Comparison of ENCODE assay signal across 1 cellular context in the genomic region with DNA sequence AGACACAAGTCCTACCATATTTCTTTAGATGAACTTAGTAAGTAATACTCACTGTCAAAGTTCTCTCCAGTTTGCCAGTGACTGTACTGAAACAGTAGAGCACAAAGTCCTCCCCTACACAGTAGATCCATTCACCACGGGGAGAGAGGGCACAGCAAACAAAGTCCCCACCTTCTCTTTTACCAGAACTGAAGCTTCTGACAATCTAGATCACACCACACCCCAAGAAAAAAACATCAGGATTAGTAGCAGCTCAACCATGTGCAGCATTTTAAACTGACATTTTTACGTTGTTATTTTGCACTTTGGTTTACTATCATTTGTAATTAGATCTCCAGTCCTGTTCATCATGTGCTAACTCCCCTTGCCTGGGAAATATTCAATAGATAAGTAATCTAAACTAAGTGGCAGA.
TF ChIP-seq lines count a peak whose summit lies in the region.

No MANE protein-coding gene starts in this region.

TF ChIP-seq in HepG2, 621 proteins besides CTCF, POLR2A, EP300 and RAD21 (continues in another document):
- TF ChIP-seq, protein P1, sequence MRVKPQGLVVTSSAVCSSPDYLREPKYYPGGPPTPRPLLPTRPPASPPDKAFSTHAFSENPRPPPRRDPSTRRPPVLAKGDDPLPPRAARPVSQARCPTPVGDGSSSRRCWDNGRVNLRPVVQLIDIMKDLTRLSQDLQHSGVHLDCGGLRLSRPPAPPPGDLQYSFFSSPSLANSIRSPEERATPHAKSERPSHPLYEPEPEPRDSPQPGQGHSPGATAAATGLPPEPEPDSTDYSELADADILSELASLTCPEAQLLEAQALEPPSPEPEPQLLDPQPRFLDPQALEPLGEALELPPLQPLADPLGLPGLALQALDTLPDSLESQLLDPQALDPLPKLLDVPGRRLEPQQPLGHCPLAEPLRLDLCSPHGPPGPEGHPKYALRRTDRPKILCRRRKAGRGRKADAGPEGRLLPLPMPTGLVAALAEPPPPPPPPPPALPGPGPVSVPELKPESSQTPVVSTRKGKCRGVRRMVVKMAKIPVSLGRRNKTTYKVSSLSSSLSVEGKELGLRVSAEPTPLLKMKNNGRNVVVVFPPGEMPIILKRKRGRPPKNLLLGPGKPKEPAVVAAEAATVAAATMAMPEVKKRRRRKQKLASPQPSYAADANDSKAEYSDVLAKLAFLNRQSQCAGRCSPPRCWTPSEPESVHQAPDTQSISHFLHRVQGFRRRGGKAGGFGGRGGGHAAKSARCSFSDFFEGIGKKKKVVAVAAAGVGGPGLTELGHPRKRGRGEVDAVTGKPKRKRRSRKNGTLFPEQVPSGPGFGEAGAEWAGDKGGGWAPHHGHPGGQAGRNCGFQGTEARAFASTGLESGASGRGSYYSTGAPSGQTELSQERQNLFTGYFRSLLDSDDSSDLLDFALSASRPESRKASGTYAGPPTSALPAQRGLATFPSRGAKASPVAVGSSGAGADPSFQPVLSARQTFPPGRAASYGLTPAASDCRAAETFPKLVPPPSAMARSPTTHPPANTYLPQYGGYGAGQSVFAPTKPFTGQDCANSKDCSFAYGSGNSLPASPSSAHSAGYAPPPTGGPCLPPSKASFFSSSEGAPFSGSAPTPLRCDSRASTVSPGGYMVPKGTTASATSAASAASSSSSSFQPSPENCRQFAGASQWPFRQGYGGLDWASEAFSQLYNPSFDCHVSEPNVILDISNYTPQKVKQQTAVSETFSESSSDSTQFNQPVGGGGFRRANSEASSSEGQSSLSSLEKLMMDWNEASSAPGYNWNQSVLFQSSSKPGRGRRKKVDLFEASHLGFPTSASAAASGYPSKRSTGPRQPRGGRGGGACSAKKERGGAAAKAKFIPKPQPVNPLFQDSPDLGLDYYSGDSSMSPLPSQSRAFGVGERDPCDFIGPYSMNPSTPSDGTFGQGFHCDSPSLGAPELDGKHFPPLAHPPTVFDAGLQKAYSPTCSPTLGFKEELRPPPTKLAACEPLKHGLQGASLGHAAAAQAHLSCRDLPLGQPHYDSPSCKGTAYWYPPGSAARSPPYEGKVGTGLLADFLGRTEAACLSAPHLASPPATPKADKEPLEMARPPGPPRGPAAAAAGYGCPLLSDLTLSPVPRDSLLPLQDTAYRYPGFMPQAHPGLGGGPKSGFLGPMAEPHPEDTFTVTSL (CRISPR knock-in tag; IDR thresholded peaks at IDR 0.05; ENCODE audit: borderline replicate concordance), result peak; percentile 81; the same call in 1 of the 2 replicates
- TF ChIP-seq DPF2 (CRISPR knock-in tag; IDR thresholded peaks at IDR 0.05; ENCODE audit: borderline replicate concordance, low read depth) (peak; percentile 65), TBL1XR1 (IDR thresholded peaks at IDR 0.05; ENCODE audit: borderline replicate concordance, low read length, partially characterized antibody) (no peak), ZNF747 (CRISPR knock-in tag; IDR thresholded peaks at IDR 0.05; ENCODE audit: borderline replicate concordance) (no peak), CEBPB (IDR thresholded peaks at IDR 0.05; ENCODE audit: borderline replicate concordance, low read depth, low read length) (no peak), HOXA3 (CRISPR knock-in tag; IDR thresholded peaks at IDR 0.05) (peak; percentile 39; the same call in 1 of the 2 replicates), BORCS8-MEF2B (CRISPR knock-in tag; IDR thresholded peaks at IDR 0.05) (no peak), GATA4 (IDR thresholded peaks at IDR 0.05; ENCODE audit: borderline replicate concordance, low read depth) (no peak), DMAP1 (CRISPR knock-in tag; IDR thresholded peaks at IDR 0.05) (0 out of 2 replicates have a peak, but pooled peaks have one; percentile 28), MXI1 (IDR thresholded peaks at IDR 0.05; ENCODE audit: borderline replicate concordance, low read depth, low read length) (peak; percentile 63; the same call in 1 of the 3 replicates), SPEN (CRISPR knock-in tag; IDR thresholded peaks at IDR 0.05; ENCODE audit: low read depth) (no peak), TRIM24 (CRISPR knock-in tag; IDR thresholded peaks at IDR 0.05) (no peak), ZFP62 (CRISPR knock-in tag; IDR thresholded peaks at IDR 0.05) (no peak), ZNF317 (CRISPR knock-in tag; IDR thresholded peaks at IDR 0.05) (0 out of 2 replicates have a peak, but pooled peaks have one; percentile 42), ZNF619 (CRISPR knock-in tag; IDR thresholded peaks at IDR 0.05) (no peak), ATRX (CRISPR knock-in tag; IDR thresholded peaks at IDR 0.05; ENCODE audit: borderline replicate concordance) (no peak), U2AF2 (IDR thresholded peaks at IDR 0.05; ENCODE audit: low read depth, low read length) (no peak)
- TF ChIP-seq, protein P2, sequence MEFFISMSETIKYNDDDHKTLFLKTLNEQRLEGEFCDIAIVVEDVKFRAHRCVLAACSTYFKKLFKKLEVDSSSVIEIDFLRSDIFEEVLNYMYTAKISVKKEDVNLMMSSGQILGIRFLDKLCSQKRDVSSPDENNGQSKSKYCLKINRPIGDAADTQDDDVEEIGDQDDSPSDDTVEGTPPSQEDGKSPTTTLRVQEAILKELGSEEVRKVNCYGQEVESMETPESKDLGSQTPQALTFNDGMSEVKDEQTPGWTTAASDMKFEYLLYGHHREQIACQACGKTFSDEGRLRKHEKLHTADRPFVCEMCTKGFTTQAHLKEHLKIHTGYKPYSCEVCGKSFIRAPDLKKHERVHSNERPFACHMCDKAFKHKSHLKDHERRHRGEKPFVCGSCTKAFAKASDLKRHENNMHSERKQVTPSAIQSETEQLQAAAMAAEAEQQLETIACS (CRISPR knock-in tag; IDR thresholded peaks at IDR 0.05), result no peak
- TF ChIP-seq, protein P3, sequence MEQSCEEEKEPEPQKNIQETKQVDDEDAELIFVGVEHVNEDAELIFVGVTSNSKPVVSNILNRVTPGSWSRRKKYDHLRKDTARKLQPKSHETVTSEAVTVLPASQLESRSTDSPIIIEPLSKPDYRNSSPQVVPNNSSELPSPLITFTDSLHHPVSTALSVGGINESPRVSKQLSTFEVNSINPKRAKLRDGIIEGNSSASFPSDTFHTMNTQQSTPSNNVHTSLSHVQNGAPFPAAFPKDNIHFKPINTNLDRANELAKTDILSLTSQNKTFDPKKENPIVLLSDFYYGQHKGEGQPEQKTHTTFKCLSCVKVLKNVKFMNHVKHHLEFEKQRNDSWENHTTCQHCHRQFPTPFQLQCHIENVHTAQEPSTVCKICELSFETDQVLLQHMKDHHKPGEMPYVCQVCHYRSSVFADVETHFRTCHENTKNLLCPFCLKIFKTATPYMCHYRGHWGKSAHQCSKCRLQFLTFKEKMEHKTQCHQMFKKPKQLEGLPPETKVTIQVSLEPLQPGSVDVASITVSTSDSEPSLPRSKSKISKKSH (CRISPR knock-in tag; IDR thresholded peaks at IDR 0.05; ENCODE audit: borderline replicate concordance), result no peak
- TF ChIP-seq, protein P4, sequence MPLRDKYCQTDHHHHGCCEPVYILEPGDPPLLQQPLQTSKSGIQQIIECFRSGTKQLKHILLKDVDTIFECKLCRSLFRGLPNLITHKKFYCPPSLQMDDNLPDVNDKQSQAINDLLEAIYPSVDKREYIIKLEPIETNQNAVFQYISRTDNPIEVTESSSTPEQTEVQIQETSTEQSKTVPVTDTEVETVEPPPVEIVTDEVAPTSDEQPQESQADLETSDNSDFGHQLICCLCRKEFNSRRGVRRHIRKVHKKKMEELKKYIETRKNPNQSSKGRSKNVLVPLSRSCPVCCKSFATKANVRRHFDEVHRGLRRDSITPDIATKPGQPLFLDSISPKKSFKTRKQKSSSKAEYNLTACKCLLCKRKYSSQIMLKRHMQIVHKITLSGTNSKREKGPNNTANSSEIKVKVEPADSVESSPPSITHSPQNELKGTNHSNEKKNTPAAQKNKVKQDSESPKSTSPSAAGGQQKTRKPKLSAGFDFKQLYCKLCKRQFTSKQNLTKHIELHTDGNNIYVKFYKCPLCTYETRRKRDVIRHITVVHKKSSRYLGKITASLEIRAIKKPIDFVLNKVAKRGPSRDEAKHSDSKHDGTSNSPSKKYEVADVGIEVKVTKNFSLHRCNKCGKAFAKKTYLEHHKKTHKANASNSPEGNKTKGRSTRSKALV (CRISPR knock-in tag; IDR thresholded peaks at IDR 0.05), result no peak
- TF ChIP-seq, protein P5, sequence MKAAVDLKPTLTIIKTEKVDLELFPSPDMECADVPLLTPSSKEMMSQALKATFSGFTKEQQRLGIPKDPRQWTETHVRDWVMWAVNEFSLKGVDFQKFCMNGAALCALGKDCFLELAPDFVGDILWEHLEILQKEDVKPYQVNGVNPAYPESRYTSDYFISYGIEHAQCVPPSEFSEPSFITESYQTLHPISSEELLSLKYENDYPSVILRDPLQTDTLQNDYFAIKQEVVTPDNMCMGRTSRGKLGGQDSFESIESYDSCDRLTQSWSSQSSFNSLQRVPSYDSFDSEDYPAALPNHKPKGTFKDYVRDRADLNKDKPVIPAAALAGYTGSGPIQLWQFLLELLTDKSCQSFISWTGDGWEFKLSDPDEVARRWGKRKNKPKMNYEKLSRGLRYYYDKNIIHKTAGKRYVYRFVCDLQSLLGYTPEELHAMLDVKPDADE (CRISPR knock-in tag; IDR thresholded peaks at IDR 0.05), result no peak
- TF ChIP-seq, protein P6, sequence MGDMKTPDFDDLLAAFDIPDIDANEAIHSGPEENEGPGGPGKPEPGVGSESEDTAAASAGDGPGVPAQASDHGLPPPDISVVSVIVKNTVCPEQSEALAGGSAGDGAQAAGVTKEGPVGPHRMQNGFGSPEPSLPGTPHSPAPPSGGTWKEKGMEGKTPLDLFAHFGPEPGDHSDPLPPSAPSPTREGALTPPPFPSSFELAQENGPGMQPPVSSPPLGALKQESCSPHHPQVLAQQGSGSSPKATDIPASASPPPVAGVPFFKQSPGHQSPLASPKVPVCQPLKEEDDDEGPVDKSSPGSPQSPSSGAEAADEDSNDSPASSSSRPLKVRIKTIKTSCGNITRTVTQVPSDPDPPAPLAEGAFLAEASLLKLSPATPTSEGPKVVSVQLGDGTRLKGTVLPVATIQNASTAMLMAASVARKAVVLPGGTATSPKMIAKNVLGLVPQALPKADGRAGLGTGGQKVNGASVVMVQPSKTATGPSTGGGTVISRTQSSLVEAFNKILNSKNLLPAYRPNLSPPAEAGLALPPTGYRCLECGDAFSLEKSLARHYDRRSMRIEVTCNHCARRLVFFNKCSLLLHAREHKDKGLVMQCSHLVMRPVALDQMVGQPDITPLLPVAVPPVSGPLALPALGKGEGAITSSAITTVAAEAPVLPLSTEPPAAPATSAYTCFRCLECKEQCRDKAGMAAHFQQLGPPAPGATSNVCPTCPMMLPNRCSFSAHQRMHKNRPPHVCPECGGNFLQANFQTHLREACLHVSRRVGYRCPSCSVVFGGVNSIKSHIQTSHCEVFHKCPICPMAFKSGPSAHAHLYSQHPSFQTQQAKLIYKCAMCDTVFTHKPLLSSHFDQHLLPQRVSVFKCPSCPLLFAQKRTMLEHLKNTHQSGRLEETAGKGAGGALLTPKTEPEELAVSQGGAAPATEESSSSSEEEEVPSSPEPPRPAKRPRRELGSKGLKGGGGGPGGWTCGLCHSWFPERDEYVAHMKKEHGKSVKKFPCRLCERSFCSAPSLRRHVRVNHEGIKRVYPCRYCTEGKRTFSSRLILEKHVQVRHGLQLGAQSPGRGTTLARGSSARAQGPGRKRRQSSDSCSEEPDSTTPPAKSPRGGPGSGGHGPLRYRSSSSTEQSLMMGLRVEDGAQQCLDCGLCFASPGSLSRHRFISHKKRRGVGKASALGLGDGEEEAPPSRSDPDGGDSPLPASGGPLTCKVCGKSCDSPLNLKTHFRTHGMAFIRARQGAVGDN (CRISPR knock-in tag; IDR thresholded peaks at IDR 0.05), result no peak
- TF ChIP-seq, protein P7, sequence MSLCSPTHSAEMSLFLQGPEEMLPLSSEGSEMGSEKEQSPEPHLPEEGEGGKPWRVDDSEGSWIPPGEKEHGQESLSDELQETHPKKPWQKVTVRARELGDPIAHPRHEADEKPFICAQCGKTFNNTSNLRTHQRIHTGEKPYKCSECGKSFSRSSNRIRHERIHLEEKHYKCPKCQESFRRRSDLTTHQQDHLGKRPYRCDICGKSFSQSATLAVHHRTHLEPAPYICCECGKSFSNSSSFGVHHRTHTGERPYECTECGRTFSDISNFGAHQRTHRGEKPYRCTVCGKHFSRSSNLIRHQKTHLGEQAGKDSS (CRISPR knock-in tag; IDR thresholded peaks at IDR 0.05; ENCODE audit: borderline replicate concordance, low read depth), result no peak
- TF ChIP-seq, protein P8, sequence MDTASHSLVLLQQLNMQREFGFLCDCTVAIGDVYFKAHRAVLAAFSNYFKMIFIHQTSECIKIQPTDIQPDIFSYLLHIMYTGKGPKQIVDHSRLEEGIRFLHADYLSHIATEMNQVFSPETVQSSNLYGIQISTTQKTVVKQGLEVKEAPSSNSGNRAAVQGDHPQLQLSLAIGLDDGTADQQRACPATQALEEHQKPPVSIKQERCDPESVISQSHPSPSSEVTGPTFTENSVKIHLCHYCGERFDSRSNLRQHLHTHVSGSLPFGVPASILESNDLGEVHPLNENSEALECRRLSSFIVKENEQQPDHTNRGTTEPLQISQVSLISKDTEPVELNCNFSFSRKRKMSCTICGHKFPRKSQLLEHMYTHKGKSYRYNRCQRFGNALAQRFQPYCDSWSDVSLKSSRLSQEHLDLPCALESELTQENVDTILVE (CRISPR knock-in tag; IDR thresholded peaks at IDR 0.05), result no peak
- TF ChIP-seq, protein P9, sequence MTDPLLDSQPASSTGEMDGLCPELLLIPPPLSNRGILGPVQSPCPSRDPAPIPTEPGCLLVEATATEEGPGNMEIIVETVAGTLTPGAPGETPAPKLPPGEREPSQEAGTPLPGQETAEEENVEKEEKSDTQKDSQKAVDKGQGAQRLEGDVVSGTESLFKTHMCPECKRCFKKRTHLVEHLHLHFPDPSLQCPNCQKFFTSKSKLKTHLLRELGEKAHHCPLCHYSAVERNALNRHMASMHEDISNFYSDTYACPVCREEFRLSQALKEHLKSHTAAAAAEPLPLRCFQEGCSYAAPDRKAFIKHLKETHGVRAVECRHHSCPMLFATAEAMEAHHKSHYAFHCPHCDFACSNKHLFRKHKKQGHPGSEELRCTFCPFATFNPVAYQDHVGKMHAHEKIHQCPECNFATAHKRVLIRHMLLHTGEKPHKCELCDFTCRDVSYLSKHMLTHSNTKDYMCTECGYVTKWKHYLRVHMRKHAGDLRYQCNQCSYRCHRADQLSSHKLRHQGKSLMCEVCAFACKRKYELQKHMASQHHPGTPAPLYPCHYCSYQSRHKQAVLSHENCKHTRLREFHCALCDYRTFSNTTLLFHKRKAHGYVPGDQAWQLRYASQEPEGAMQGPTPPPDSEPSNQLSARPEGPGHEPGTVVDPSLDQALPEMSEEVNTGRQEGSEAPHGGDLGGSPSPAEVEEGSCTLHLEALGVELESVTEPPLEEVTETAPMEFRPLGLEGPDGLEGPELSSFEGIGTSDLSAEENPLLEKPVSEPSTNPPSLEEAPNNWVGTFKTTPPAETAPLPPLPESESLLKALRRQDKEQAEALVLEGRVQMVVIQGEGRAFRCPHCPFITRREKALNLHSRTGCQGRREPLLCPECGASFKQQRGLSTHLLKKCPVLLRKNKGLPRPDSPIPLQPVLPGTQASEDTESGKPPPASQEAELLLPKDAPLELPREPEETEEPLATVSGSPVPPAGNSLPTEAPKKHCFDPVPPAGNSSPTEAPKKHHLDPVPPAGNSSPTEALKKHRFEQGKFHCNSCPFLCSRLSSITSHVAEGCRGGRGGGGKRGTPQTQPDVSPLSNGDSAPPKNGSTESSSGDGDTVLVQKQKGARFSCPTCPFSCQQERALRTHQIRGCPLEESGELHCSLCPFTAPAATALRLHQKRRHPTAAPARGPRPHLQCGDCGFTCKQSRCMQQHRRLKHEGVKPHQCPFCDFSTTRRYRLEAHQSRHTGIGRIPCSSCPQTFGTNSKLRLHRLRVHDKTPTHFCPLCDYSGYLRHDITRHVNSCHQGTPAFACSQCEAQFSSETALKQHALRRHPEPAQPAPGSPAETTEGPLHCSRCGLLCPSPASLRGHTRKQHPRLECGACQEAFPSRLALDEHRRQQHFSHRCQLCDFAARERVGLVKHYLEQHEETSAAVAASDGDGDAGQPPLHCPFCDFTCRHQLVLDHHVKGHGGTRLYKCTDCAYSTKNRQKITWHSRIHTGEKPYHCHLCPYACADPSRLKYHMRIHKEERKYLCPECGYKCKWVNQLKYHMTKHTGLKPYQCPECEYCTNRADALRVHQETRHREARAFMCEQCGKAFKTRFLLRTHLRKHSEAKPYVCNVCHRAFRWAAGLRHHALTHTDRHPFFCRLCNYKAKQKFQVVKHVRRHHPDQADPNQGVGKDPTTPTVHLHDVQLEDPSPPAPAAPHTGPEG (CRISPR knock-in tag; IDR thresholded peaks at IDR 0.05), result peak; percentile 92
